In genomic region chr2:159797468-159798375, GRCh38 we compare ENCODE assay signal across 8 cellular contexts. TPM values are rescaled to one million over a fixed set of nuclear protein-coding genes. Genes with fewer than 3 reads are reported as not detected.
DNase-seq lines count a peak whose midpoint lies in the region; ATAC-seq, FAIRE-seq and TF ChIP-seq lines count a peak whose summit lies in the region.

A gene with protein sequence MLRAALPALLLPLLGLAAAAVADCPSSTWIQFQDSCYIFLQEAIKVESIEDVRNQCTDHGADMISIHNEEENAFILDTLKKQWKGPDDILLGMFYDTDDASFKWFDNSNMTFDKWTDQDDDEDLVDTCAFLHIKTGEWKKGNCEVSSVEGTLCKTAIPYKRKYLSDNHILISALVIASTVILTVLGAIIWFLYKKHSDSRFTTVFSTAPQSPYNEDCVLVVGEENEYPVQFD (minus strand): TSS chr2:159798208. CDS start chr2:159798198, 10 bp downstream.

- peaks cover 34% of the 10 kb centered on the region for H3K4me1 ChIP-seq in endothelial cell of umbilical vein (ENCODE audit: control insufficient read depth, extremely low read depth, insufficient read depth, low read length)

- peak within 1 kb of the TSS; percentile 79 for H3K9ac ChIP-seq in endothelial cell of umbilical vein (replicated peaks; ENCODE audit: extremely low read depth, insufficient read depth, low read length)

- H3K9me3 ChIP-seq in endothelial cell of umbilical vein (replicated peaks; ENCODE audit: control insufficient read depth, insufficient read depth, low read length) = no peaks in the 10 kb centered on the region

- H3K79me2 ChIP-seq in endothelial cell of umbilical vein (ENCODE audit: control insufficient read depth, insufficient read depth, low read length) = peaks cover 11% of the 10 kb centered on the region

- peak within 1 kb of the TSS; percentile 79 for H2AFZ ChIP-seq in endothelial cell of umbilical vein (ENCODE audit: low read depth, low read length)

- FAIRE-seq in endothelial cell of umbilical vein (lab: Jason Lieb, UNC) = peak; percentile 57

- H3K4me1 Mint-ChIP-seq in activated CD8-positive, alpha-beta T cell treated with anti-CD3 and anti-CD28 coated beads for 36 hours (ENCODE audit: low read depth) = peaks cover 8% of the 10 kb centered on the region
- peaks cover 10% of the 10 kb centered on the region for H3K4me1 Mint-ChIP-seq in mesothelial cell of epicardium

- peak within 1 kb of the TSS; percentile 86 for H3K4me2 ChIP-seq in endothelial cell of umbilical vein (ENCODE audit: insufficient read depth, low read length)

- CTCF ChIA-PET in activated CD8-positive, alpha-beta T cell treated with anti-CD3 and anti-CD28 coated beads for 36 hours (lab: Charles Lee) = interaction anchor here (1.2 kb wide), 1 partner anchor 10 kb away, joined by 7 read pairs; no protein-coding TSS in a partner anchor
- CTCF ChIA-PET in endothelial cell of umbilical vein (lab: Charles Lee) = interaction anchor here (1.6 to 3.3 kb wide), 4 partner anchors 8 to 42 kb away, joined by 4 to 12 read pairs (median 9); no protein-coding TSS in a partner anchor

- peak; percentile 72 for TF ChIP-seq POLR2A in endothelial cell of umbilical vein (IDR thresholded peaks at IDR 0.05; ENCODE audit: low read depth, low read length)

- DNase-seq in ELF-1 (ENCODE audit: low read depth, low spot score) = peak; percentile 43
- DNase-seq in LoVo (ENCODE audit: low spot score) = peak; percentile 32
- peak; percentile 52 for DNase-seq in activated CD8-positive, alpha-beta T cell treated with anti-CD3 and anti-CD28 coated beads for 36 hours
- peak; percentile 75 for DNase-seq in endothelial cell of umbilical vein (ENCODE audit: low read depth, low spot score)
- DNase-seq in mesothelial cell of epicardium (ENCODE audit: low spot score in 2 of 2, unreplicated experiment in 2 of 2) = peak; percentile 45 to 67
- peak; percentile 4 for DNase-seq in stimulated activated CD8-positive, alpha-beta memory T cell treated with anti-CD3 and anti-CD28 coated beads, Interleukin-7, amount 100 ng/mL, for 1 hour (ENCODE audit: low read depth in 2 of 2)
- DNase-seq in HT-29 (ENCODE audit: low spot score) = no peak

- H3K27me3 Mint-ChIP-seq in activated CD8-positive, alpha-beta T cell treated with anti-CD3 and anti-CD28 coated beads for 36 hours = peaks cover 21% of the 10 kb centered on the region
- H3K27me3 Mint-ChIP-seq in mesothelial cell of epicardium (ENCODE audit: low read depth) = peaks cover 60% of the 10 kb centered on the region

- POLR2A ChIA-PET in activated CD8-positive, alpha-beta T cell treated with anti-CD3 and anti-CD28 coated beads for 36 hours (lab: Charles Lee) = no interaction called here
- POLR2A ChIA-PET in endothelial cell of umbilical vein (lab: Charles Lee) = no interaction called here

- peak within 1 kb of the TSS; percentile 64 for H3K4me3 Mint-ChIP-seq in activated CD8-positive, alpha-beta T cell treated with anti-CD3 and anti-CD28 coated beads for 36 hours
- peak within 1 kb of the TSS; percentile 79 for H3K4me3 Mint-ChIP-seq in mesothelial cell of epicardium

- peak within 1 kb of the TSS; percentile 48 for H3K27ac ChIP-seq in endothelial cell of umbilical vein (ENCODE audit: insufficient read depth, low read depth, low read length)

- H3K9me1 ChIP-seq in endothelial cell of umbilical vein (replicated peaks; ENCODE audit: control insufficient read depth, extremely low read depth, insufficient read depth, low read length) = no peaks in the 10 kb centered on the region

- H3K9me3 Mint-ChIP-seq in activated CD8-positive, alpha-beta T cell treated with anti-CD3 and anti-CD28 coated beads for 36 hours = no peaks in the 10 kb centered on the region
- no peaks in the 10 kb centered on the region for H3K9me3 Mint-ChIP-seq in mesothelial cell of epicardium

- H3K36me3 ChIP-seq in endothelial cell of umbilical vein (ENCODE audit: control insufficient read depth in 2 of 2, extremely low read depth in 1 of 2, insufficient read depth in 2 of 2, low read length in 2 of 2) = no peaks in the 10 kb centered on the region

- dilution Hi-C loops in endothelial cell of umbilical vein (cut with MboI; ENCODE audit: extremely low pct_ligation_motif_present, low sequenced_read_pairs) = no loop called here

- H3K27me3 ChIP-seq in endothelial cell of umbilical vein (ENCODE audit: control insufficient read depth in 2 of 2, insufficient read depth in 2 of 2, low read length in 2 of 2) = no peaks in the 10 kb centered on the region

- no peaks in the 10 kb centered on the region for H4K20me1 ChIP-seq in endothelial cell of umbilical vein (replicated peaks; ENCODE audit: control insufficient read depth, extremely low read depth, insufficient read depth, low read length)

- no peak for TF ChIP-seq CTCF in activated CD8-positive, alpha-beta T cell treated with anti-CD3 and anti-CD28 coated beads for 36 hours (IDR thresholded peaks at IDR 0.05)
- TF ChIP-seq CTCF in endothelial cell of umbilical vein (IDR thresholded peaks at IDR 0.05; ENCODE audit: extremely low read depth in 1 of 2, insufficient read depth in 1 of 2, low read depth in 1 of 2, low read length in 2 of 2) (no peak), mesothelial cell of epicardium (IDR thresholded peaks at IDR 0.05; ENCODE audit: unreplicated experiment) (no peak)

- BruUV-seq in endothelial cell of umbilical vein (replicated peaks; lab: Mats Ljungman, UMichigan) = TSS peak; percentile 38

- H3K4me3 ChIP-seq in endothelial cell of umbilical vein (replicated peaks in 1 of 3; ENCODE audit: insufficient read depth in 1 of 3, low read depth in 1 of 3, low read length in 3 of 3) = peak within 1 kb of the TSS; percentile 51 to 84 (median 77)

- H3K36me3 Mint-ChIP-seq in activated CD8-positive, alpha-beta T cell treated with anti-CD3 and anti-CD28 coated beads for 36 hours (ENCODE audit: low read depth) = peaks cover 8% of the 10 kb centered on the region
- no peaks in the 10 kb centered on the region for H3K36me3 Mint-ChIP-seq in mesothelial cell of epicardium

- peak; percentile 70 for ATAC-seq in GM21529 (IDR thresholded peaks at IDR 0.05; ENCODE audit: unreplicated experiment)
- ATAC-seq in activated CD8-positive, alpha-beta T cell treated with anti-CD3 and anti-CD28 coated beads for 36 hours = peak; percentile 79

- intact Hi-C loops in activated CD8-positive, alpha-beta T cell treated with anti-CD3 and anti-CD28 coated beads for 36 hours (cut with micrococcal nuclease) = no loop called here
- intact Hi-C loops in endothelial cell of umbilical vein (cut with micrococcal nuclease) = loop anchor here (2.0 to 5.0 kb wide), 4 partner anchors 85 to 183 kb away; partner anchors contain the start of gene MARCHF7

- peak within 1 kb of the TSS; percentile 30 for H3K27ac Mint-ChIP-seq in activated CD8-positive, alpha-beta T cell treated with anti-CD3 and anti-CD28 coated beads for 36 hours
- peak within 1 kb of the TSS; percentile 45 for H3K27ac Mint-ChIP-seq in mesothelial cell of epicardium

TF ChIP-seq in endothelial cell of umbilical vein, 7 proteins besides CTCF, POLR2A, EP300 and RAD21:
- TF ChIP-seq POLR2AphosphoS5 (IDR thresholded peaks at IDR 0.05; ENCODE audit: insufficient read depth, low read depth, low read length) (peak; percentile 29), MAX (IDR thresholded peaks at IDR 0.05; ENCODE audit: insufficient read depth, insufficient read length) (no peak)

RNA-seq across cellular contexts. Expression of the gene that starts here (rescaled TPM):
- under 1 TPM; 0.43 to 0.74 TPM for total RNA-seq in activated CD8-positive, alpha-beta T cell treated with anti-CD3 and anti-CD28 coated beads for 36 hours
- 10.6 and 11.5 TPM in 2 replicates for total RNA-seq in endothelial cell of umbilical vein
- 9.0 and 10.4 TPM in 2 replicates for polyA plus RNA-seq in endothelial cell of umbilical vein
- 10.9 and 11.3 TPM in 2 replicates for polyA plus RNA-seq in endothelial cell of umbilical vein (2011; cell fraction: cytosol; rRNA removed)
- 4.8 and 6.1 TPM in 2 replicates for polyA plus RNA-seq in endothelial cell of umbilical vein (2011; cell fraction: nucleus; rRNA removed)
- polyA plus RNA-seq in endothelial cell of umbilical vein (2012) = 8.6 and 11.0 TPM in 2 replicates
- polyA minus RNA-seq in endothelial cell of umbilical vein = 6.7 and 7.2 TPM in 2 replicates
- polyA minus RNA-seq in endothelial cell of umbilical vein (2011; cell fraction: cytosol; rRNA and poly(A)+ RNA removed) = not detected
- polyA minus RNA-seq in endothelial cell of umbilical vein (2011; cell fraction: nucleus; rRNA and poly(A)+ RNA removed) = 3.8 and 4.6 TPM in 2 replicates
- 2.9 to 3.1 TPM (median 2.9 TPM) in 3 replicates for total RNA-seq in mesothelial cell of epicardium
- total RNA-seq in HT-29 (2014; rRNA removed; shearing (Covaris generic)) = 1.8 and 2.0 TPM in 2 replicates

Comparison
In these comparisons a context has a peak if more than half of its experiments do, and no peak if none do; other contexts are left out.
1. Peak in DNase-seq and ATAC-seq in activated CD8-positive, alpha-beta T cell treated with anti-CD3 and anti-CD28 coated beads for 36 hours; RNA of the gene not detected or under 1 TPM.